In the genomic region with DNA sequence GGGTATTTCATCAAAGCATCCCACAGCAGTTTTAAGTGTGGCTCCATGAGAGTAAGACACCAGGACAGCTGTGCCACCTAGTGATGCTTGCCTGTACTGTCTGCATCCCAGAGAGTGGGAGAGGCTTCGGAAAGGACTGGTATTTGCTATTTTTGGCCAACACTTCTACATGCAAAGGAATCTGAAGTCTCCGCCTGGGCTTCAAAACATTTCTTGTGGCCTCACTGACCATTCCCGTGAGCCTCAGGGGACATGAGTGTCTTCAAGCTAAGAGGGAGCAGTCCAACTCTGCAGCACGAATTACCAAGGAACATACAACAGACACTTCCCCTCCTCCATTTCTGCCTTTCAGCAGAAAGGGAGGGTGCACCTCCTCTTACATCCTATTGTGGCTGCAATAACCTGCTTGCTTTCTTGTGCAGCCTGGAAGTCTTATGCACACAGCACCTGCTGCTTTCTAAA, we compare ENCODE assay signal across 8 cellular contexts.
A peak's percentile ranks its signal among the peaks of the same experiment; 100 is the strongest.
DNase-seq lines count a peak whose midpoint lies in the region; ATAC-seq, FAIRE-seq and TF ChIP-seq lines count a peak whose summit lies in the region.

No MANE protein-coding gene starts in this region.

- no peaks in the 10 kb centered on the region for H3K4me1 Mint-ChIP-seq in natural killer cell

- no peak overlapping the region for H3K4me3 ChIP-seq in pancreas

- no peaks in the 10 kb centered on the region for H3K9me3 ChIP-seq in pancreas

- DNase-seq in H54 (ENCODE audit: insufficient read length, low spot score) (peak; percentile 10), RPMI8226 (peak; percentile 25), fibroblast of the conjunctiva (ENCODE audit: low read depth) (peak; percentile 52), pancreas (peak in 1 of 6 donors; percentile 25), SKM-1 (lab: John Stamatoyannopoulos, UW; ENCODE audit: unreplicated experiment) (no peak), natural killer cell (no peak), RCC 7860 (ENCODE audit: low spot score) (no peak)

- TF ChIP-seq POLR2A in H54 (IDR thresholded peaks at IDR 0.05; ENCODE audit: low read depth, low read length): no peak

- no peak overlapping the region for H3K27ac ChIP-seq in pancreas

- 55 to 57% methylated on average over 4 of the region's 4 CpGs for WGBS in pancreas, 2 donors

- no peaks in the 10 kb centered on the region for H3K36me3 Mint-ChIP-seq in natural killer cell

- H3K27me3 ChIP-seq in pancreas: no peaks in the 10 kb centered on the region

- peak in 1 of 4 donors; percentile 14 for TF ChIP-seq CTCF in pancreas (IDR thresholded peaks at IDR 0.05)
- no peak for TF ChIP-seq CTCF in natural killer cell (IDR thresholded peaks at IDR 0.05)

- no peak overlapping the region for H3K4me3 Mint-ChIP-seq in natural killer cell

- no peaks in the 10 kb centered on the region for H3K9me3 Mint-ChIP-seq in natural killer cell

- no peaks in the 10 kb centered on the region for H3K36me3 ChIP-seq in pancreas

- H3K27ac Mint-ChIP-seq in natural killer cell: no peak overlapping the region

- ATAC-seq in pancreas (peak in 3 of 4 donors; percentile 83 to 88 (median 85)), natural killer cell (no peak), GM21360 (IDR thresholded peaks at IDR 0.05; ENCODE audit: unreplicated experiment) (no peak)

- no peaks in the 10 kb centered on the region for H3K4me1 ChIP-seq in pancreas

- no peak for FAIRE-seq in H54 (lab: Jason Lieb, UNC)
- no peak for FAIRE-seq in pancreas (lab: Jason Lieb, UNC)
- no peak for FAIRE-seq in RCC 7860 (lab: Jason Lieb, UNC)

- intact Hi-C loops in pancreas (cut with DNase I) (no loop called here), natural killer cell (cut with micrococcal nuclease) (no loop called here)

- peaks cover 7 to 17% of the 10 kb centered on the region in 2 donors for H3K27me3 Mint-ChIP-seq in natural killer cell (ENCODE audit: low read depth in 2 of 2)

Comparison
In these comparisons a context has a peak if more than half of its experiments do, and no peak if none do; other contexts are left out.
1. DNase-seq: peak in H54 (single experiment), RPMI8226 (single experiment) and fibroblast of the conjunctiva (single experiment); none in SKM-1 (single experiment), natural killer cell (single experiment) and RCC 7860 (single experiment).
2. ATAC-seq: peak in pancreas (3 of 4); none in natural killer cell (0 of 3) and GM21360 (single experiment).